37 cellular contexts compared by ENCODE assay signal in genomic region chr22:46473021-46473779, GRCh38.
"Had no signal": no experiment of that assay in that cellular context is flagged by ENCODE, and none has a peak within 500 bp of the region (broad histone marks: within the 10 kb centered on the region; RNA-seq: fewer than 3 reads in every experiment).

No MANE protein-coding gene starts in this region.

- H3K9me3 Mint-ChIP-seq: activated CD4-positive, alpha-beta T cell treated with anti-CD3 and anti-CD28 coated beads, Interleukin-2, amount 10 ng/mL, durations not matched to agents 7 days and 5 days; activated naive CD8-positive, alpha-beta T cell treated with anti-CD3 and anti-CD28 coated beads, Interleukin-2, amount 50 U/mL, for 24 hours; T-helper 1 cell treated with Interleukin-12 subunit alpha and Interleukin-12 subunit beta and Interleukin-4 antibody, amounts not matched to agents 30 μg/mL and 1 μg/mL, for 36 hours had no signal

- H3K4me2 ChIP-seq: KMS-11, SK-N-SH had no signal

- H3K27me3 Mint-ChIP-seq: brain had no signal

- H3K4me1 ChIP-seq: SJSA1 had no signal

- H3K27me3 ChIP-seq: SJSA1 had no signal

- FAIRE-seq: bronchial epithelial cell, TTC549 had no signal

- H3K9ac ChIP-seq: KMS-11, SK-N-SH had no signal

- H3K4me1 Mint-ChIP-seq: activated naive CD4-positive, alpha-beta T cell treated with anti-CD3 and anti-CD28 coated beads, Interleukin-2, amount 10 ng/mL, durations not matched to agents 7 days and 5 days had no signal

- ATAC-seq: activated CD4-positive, alpha-beta T cell treated with anti-CD3 and anti-CD28 coated beads for 36 hours; activated CD4-positive, CD25-positive, alpha-beta regulatory T cell treated with anti-CD3 and anti-CD28 coated beads, Interleukin-2, amount 50 U/mL, for 24 hours; activated CD8-positive, alpha-beta T cell treated with anti-CD3 and anti-CD28 coated beads, Interleukin-2, amount 10 ng/mL, durations not matched to agents 7 days and 5 days; activated naive CD8-positive, alpha-beta T cell treated with anti-CD3 and anti-CD28 coated beads, Interleukin-2, amount 50 U/mL, for 24 hours; Panc1 had no signal

- H3K9me3 ChIP-seq: SJSA1, SK-N-SH had no signal

- H3K4me3 ChIP-seq: SJSA1 had no signal

- H3K36me3 ChIP-seq: SJSA1 had no signal

- H3K36me3 Mint-ChIP-seq: activated naive CD4-positive, alpha-beta T cell treated with anti-CD3 and anti-CD28 coated beads, Interleukin-2, amount 10 ng/mL, durations not matched to agents 7 days and 5 days; activated naive CD8-positive, alpha-beta T cell had no signal

- H3K4me3 Mint-ChIP-seq: activated CD4-positive, alpha-beta T cell treated with anti-CD3 and anti-CD28 coated beads for 36 hours; activated CD4-positive, alpha-beta T cell treated with anti-CD3 and anti-CD28 coated beads, Interleukin-2, amount 10 ng/mL, durations not matched to agents 7 days and 5 days; activated CD8-positive, alpha-beta T cell treated with anti-CD3 and anti-CD28 coated beads, Interleukin-2, amount 10 ng/mL, durations not matched to agents 7 days and 5 days; activated naive CD4-positive, alpha-beta T cell treated with anti-CD3 and anti-CD28 coated beads, Interleukin-2, amount 10 ng/mL, durations not matched to agents 7 days and 5 days; activated naive CD8-positive, alpha-beta T cell; activated naive CD8-positive, alpha-beta T cell treated with anti-CD3 and anti-CD28 coated beads, Interleukin-2, amount 50 U/mL, for 24 hours; brain; T-helper 1 cell treated with Interleukin-12 subunit alpha and Interleukin-12 subunit beta and Interleukin-4 antibody, amounts not matched to agents 30 μg/mL and 1 μg/mL, for 36 hours; T-helper 2 cell treated with Interferon-gamma antibody and Interleukin-4, amounts not matched to agents 5 μg/mL and 100 μg/mL, for 36 hours had no signal

- H3K27ac ChIP-seq: KMS-11, SJSA1 had no signal

- H3K27ac Mint-ChIP-seq: activated CD4-positive, alpha-beta T cell treated with anti-CD3 and anti-CD28 coated beads for 36 hours; activated CD4-positive, alpha-beta T cell treated with anti-CD3 and anti-CD28 coated beads, Interleukin-2, amount 10 ng/mL, durations not matched to agents 7 days and 5 days; activated CD8-positive, alpha-beta T cell treated with anti-CD3 and anti-CD28 coated beads, Interleukin-2, amount 10 ng/mL, durations not matched to agents 7 days and 5 days; activated naive CD4-positive, alpha-beta T cell treated with anti-CD3 and anti-CD28 coated beads, Interleukin-2, amount 10 ng/mL, durations not matched to agents 7 days and 5 days; activated naive CD8-positive, alpha-beta T cell; activated naive CD8-positive, alpha-beta T cell treated with anti-CD3 and anti-CD28 coated beads, Interleukin-2, amount 50 U/mL, for 24 hours; T-helper 1 cell treated with Interleukin-12 subunit alpha and Interleukin-12 subunit beta and Interleukin-4 antibody, amounts not matched to agents 30 μg/mL and 1 μg/mL, for 36 hours; T-helper 2 cell treated with Interferon-gamma antibody and Interleukin-4, amounts not matched to agents 5 μg/mL and 100 μg/mL, for 36 hours had no signal

- DNase-seq: activated CD4-positive, alpha-beta T cell treated with anti-CD3 and anti-CD28 coated beads for 36 hours; activated CD4-positive, alpha-beta T cell treated with anti-CD3 and anti-CD28 coated beads, Interleukin-2, amount 10 ng/mL, durations not matched to agents 7 days and 5 days; activated CD4-positive, alpha-beta T cell treated with anti-CD3 and anti-CD28 coated beads, Interleukin-2, amount 50 U/mL, for 48 hours; activated CD8-positive, alpha-beta memory T cell treated with anti-CD3 and anti-CD28 coated beads, Interleukin-2, amount 50 U/mL, for 4 hours; activated CD8-positive, alpha-beta T cell treated with anti-CD3 and anti-CD28 coated beads, Interleukin-2, amount 10 ng/mL, durations not matched to agents 7 days and 5 days; activated effector memory CD4-positive, alpha-beta T cell treated with Interleukin-2 at 50 U/mL for 16 hours; activated naive CD4-positive, alpha-beta T cell treated with anti-CD3 and anti-CD28 coated beads, Interleukin-2, amount 10 ng/mL, durations not matched to agents 7 days and 5 days; activated naive CD8-positive, alpha-beta T cell treated with anti-CD3 and anti-CD28 coated beads, Interleukin-2, amount 50 U/mL, for 24 hours; activated T-cell treated with anti-CD3 and anti-CD28 coated beads for 4 hours; activated T-cell treated with anti-CD3 and anti-CD28 coated beads, Interleukin-2, amount 50 U/mL, for 48 hours; anterior cingulate cortex; caudate nucleus; cerebellar nuclear complex; MM.1S; MV-4-11; NCI-H1092; NCI-H1436 treated with DMSO at 0.1 percent for 48 hours; NCI-H187 treated with DMSO at 0.1 percent for 48 hours; NCI-H2081; NCI-H2171 treated with DMSO at 0.1 percent for 48 hours; NCI-H2227 treated with DMSO at 0.1 percent for 48 hours; NCI-H446 treated with DMSO at 0.1 percent for 48 hours; NCI-H524; NCI-H69; NCI-H82; SHP77 treated with DMSO at 0.1 percent for 48 hours; SK-N-SH had no signal
